Comparison of ENCODE assay signal across 27 cellular contexts in genomic region chr5:149099920-149100319, GRCh38.
"Had no signal": no experiment of that assay in that cellular context is flagged by ENCODE, and none has a peak within 500 bp of the region (broad histone marks: within the 10 kb centered on the region; RNA-seq: fewer than 3 reads in every experiment).

No MANE protein-coding gene starts in this region.

- ATAC-seq: effector memory CD8-positive, alpha-beta T cell; esophagus mucosa; foreskin keratinocyte; gastrocnemius medialis; gastroesophageal sphincter; heart left ventricle; heart right ventricle had no signal

- DNase-seq: cortex of kidney; dermis blood vessel endothelial cell; dorsolateral prefrontal cortex; effector CD4-positive, alpha-beta T cell; effector CD8-positive, alpha-beta T cell; effector memory CD4-positive, alpha-beta T cell; effector memory CD8-positive, alpha-beta T cell; endodermal cell; erythroblast; esophagus squamous epithelium; foreskin fibroblast; foreskin keratinocyte; foreskin melanocyte; gastrocnemius medialis; glutamatergic neuron; head of caudate nucleus; heart left ventricle; heart right ventricle; hippocampal formation had no signal

- H3K27ac ChIP-seq: coronary artery, dorsolateral prefrontal cortex, epithelial cell of prostate, esophagus muscularis mucosa, esophagus squamous epithelium, foreskin keratinocyte, gastrocnemius medialis, gastroesophageal sphincter, heart left ventricle, heart right ventricle, hepatocyte had no signal

- H2AFZ ChIP-seq: hepatocyte had no signal

- H3K4me3 ChIP-seq: coronary artery, dorsolateral prefrontal cortex, esophagus muscularis mucosa, esophagus squamous epithelium, gastrocnemius medialis, gastroesophageal sphincter, heart left ventricle, heart right ventricle, hepatocyte had no signal

- H3K36me3 ChIP-seq: esophagus muscularis mucosa, esophagus squamous epithelium, gastrocnemius medialis, gastroesophageal sphincter, heart left ventricle, heart right ventricle had no signal

- H3K4me2 ChIP-seq: hepatocyte had no signal

- H3K4me1 ChIP-seq: esophagus muscularis mucosa, foreskin keratinocyte, gastrocnemius medialis, gastroesophageal sphincter, heart left ventricle, heart right ventricle had no signal

- H3K27me3 ChIP-seq: dorsolateral prefrontal cortex, esophagus muscularis mucosa, esophagus squamous epithelium, foreskin keratinocyte, gastroesophageal sphincter, heart left ventricle, heart right ventricle, hepatocyte had no signal

- H3K79me2 ChIP-seq: hepatocyte had no signal

- FAIRE-seq: endometrium, endothelial cell of umbilical vein had no signal
